1 cellular context compared by ENCODE assay signal in genomic region chr9:93183106-93183662, GRCh38.
TF ChIP-seq lines count a peak whose summit lies in the region.

No MANE protein-coding gene starts in this region.

TF ChIP-seq in GM12878, 131 proteins besides CTCF, POLR2A, EP300 and RAD21 (continued from another document):
- TF ChIP-seq RUNX3 (IDR thresholded peaks at IDR 0.05; ENCODE audit: low read length) = no peak
- no peak for TF ChIP-seq TCF3 (IDR thresholded peaks at IDR 0.05; ENCODE audit: borderline replicate concordance, insufficient read depth, low read depth, low read length)
- no peak for TF ChIP-seq BHLHE40 (IDR thresholded peaks at IDR 0.05; ENCODE audit: borderline replicate concordance in 1 of 2, low read depth in 2 of 2, low read length in 1 of 2)
- TF ChIP-seq SRF (IDR thresholded peaks at IDR 0.05; ENCODE audit: low read depth in 2 of 2, low read length in 2 of 2) = no peak
- TF ChIP-seq EED (IDR thresholded peaks at IDR 0.05; ENCODE audit: low read depth) = no peak
- no peak for TF ChIP-seq HSF1 (IDR thresholded peaks at IDR 0.05; ENCODE audit: low read depth, low read length)
- no peak for TF ChIP-seq CHD1 (IDR thresholded peaks at IDR 0.05; ENCODE audit: low read depth, low read length)
- TF ChIP-seq ASH2L (IDR thresholded peaks at IDR 0.05; ENCODE audit: borderline replicate concordance, low read depth) = no peak
- TF ChIP-seq MYB (IDR thresholded peaks at IDR 0.05; ENCODE audit: borderline replicate concordance, low read depth, low read length) = no peak
- no peak for TF ChIP-seq ZNF384 (IDR thresholded peaks at IDR 0.05; ENCODE audit: borderline replicate concordance, low read depth, low read length)
